In the genomic region with DNA sequence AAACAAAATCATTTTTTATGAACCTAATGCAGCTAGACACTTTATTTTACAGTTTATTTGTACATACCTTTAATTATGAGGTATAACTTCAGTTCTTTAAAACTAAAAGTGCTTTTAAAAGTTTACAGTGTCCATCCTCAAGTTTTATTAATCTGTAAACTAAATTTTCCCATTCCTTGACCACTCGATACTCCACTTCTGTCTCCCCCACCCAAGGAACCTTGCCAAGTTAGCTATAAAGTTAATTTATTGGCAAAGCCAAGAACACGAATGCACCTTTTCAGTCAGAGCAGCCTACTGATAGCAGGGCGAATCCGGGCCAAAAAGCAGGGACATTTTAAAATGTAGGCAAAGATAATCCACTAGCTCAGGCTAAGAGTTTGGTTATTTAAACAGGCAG, we compare ENCODE assay signal across 5 cellular contexts.
"Had no signal": no experiment of that assay in that cellular context is flagged by ENCODE, and none has a peak within 500 bp of the region (broad histone marks: within the 10 kb centered on the region; RNA-seq: fewer than 3 reads in every experiment).

No MANE protein-coding gene starts in this region.

- ATAC-seq: GM23338, K562 had no signal

- DNase-seq: H9, HCEC 1CT, IMR-90 had no signal

- H3K4me3 Mint-ChIP-seq: GM23338, H9 had no signal

- H3K4me3 ChIP-seq: GM23338, K562 had no signal

- H3K4me1 Mint-ChIP-seq: GM23338, H9 had no signal

- H3K9me3 Mint-ChIP-seq: GM23338, H9 had no signal

- H3K27ac Mint-ChIP-seq: GM23338, H9 had no signal
